In the genomic region with DNA sequence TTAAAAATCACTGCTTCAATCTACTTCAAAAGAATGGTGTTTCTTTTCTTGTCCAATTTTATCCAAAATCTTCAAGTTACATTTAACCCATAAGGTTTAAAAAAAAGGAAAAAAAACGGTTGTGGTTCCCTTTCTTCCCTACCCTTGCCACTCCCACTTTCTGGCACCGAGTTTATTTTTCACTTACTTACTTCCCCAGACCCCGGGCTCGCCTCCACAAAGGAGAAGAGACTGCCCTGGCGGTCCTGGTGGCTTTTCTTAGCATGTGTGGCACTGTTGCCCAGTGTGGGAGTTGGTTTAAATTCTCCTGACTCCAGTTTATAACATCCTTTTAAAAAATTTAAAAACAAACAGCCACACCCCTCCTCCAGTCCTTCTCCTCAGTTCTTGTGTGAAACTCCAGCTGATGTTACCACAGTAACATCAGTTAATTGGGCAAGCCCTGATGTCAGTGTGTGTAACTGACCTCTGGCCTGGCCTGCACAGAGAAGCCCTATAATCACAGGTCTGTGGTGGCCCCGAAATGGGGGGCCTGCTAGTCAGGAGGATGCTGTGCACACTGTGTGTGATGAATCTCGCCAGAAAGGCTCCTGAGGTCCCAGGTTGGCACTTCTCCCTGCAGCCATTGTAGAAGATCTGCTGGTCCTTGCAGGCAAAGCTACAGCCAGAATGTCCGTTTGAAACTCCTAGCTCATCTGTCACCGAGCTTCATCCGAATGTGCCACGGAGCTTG, we compare ENCODE assay signal across 11 cellular contexts. TPM values are rescaled to one million over a fixed set of nuclear protein-coding genes. Genes with fewer than 3 reads are reported as not detected.
DNase-seq lines count a peak whose midpoint lies in the region; ATAC-seq, FAIRE-seq and TF ChIP-seq lines count a peak whose summit lies in the region.
"Had no signal": no experiment of that assay in that cellular context is flagged by ENCODE, and none has a peak within 500 bp of the region (broad histone marks: within the 10 kb centered on the region; RNA-seq: fewer than 3 reads in every experiment).

No MANE protein-coding gene starts in this region.

- H3K9me3 ChIP-seq in A673 (ENCODE audit: low read depth, low read length, poor library complexity, severe bottlenecking) (no peaks in the 10 kb centered on the region), HepG2 (ENCODE audit: low read length) (no peaks in the 10 kb centered on the region), prostate gland (no peaks in the 10 kb centered on the region)
- H3K9me3 ChIP-seq: psoas muscle had no signal

- no peak for TF ChIP-seq RAD21 in HepG2 (CRISPR knock-in tag; IDR thresholded peaks at IDR 0.05)

- no peak for ATAC-seq in activated CD8-positive, alpha-beta T cell treated with anti-CD3 and anti-CD28 coated beads, Interleukin-2, amount 10 ng/mL, durations not matched to agents 7 days and 5 days
- ATAC-seq in HepG2 (no peak), left ventricle myocardium superior (no peak)
- ATAC-seq: psoas muscle had no signal

- no peak overlapping the region for H3K4me2 ChIP-seq in HepG2 (ENCODE audit: low read depth, low read length)
- H3K4me2 ChIP-seq: KMS-11 had no signal

- H3K36me3 Mint-ChIP-seq in HFFc6 (ENCODE audit: low read depth): no peaks in the 10 kb centered on the region
- H3K36me3 Mint-ChIP-seq in activated CD8-positive, alpha-beta T cell treated with anti-CD3 and anti-CD28 coated beads, Interleukin-2, amount 10 ng/mL, durations not matched to agents 7 days and 5 days (ENCODE audit: low read depth): peaks cover 35% of the 10 kb centered on the region

- peaks cover 27% of the 10 kb centered on the region for H4K20me1 ChIP-seq in HepG2 (ENCODE audit: insufficient read depth, low read length)

- H3K9me3 Mint-ChIP-seq in HFFc6: no peaks in the 10 kb centered on the region; the same call in 1 of the 2 replicates
- H3K9me3 Mint-ChIP-seq in activated CD8-positive, alpha-beta T cell treated with anti-CD3 and anti-CD28 coated beads, Interleukin-2, amount 10 ng/mL, durations not matched to agents 7 days and 5 days (ENCODE audit: insufficient read depth): no peaks in the 10 kb centered on the region

- H3K4me3 ChIP-seq in A673 (ENCODE audit: low read depth, low read length, poor library complexity, severe bottlenecking): no peak overlapping the region
- H3K4me3 ChIP-seq in HepG2 (replicated peaks in 1 of 3; ENCODE audit: insufficient read depth in 1 of 3, low read depth in 2 of 3, low read length in 3 of 3): no peak overlapping the region
- no peak overlapping the region for H3K4me3 ChIP-seq in prostate gland
- H3K4me3 ChIP-seq: psoas muscle had no signal

- CTCF ChIA-PET in A673 (lab: Charles Lee): no interaction called here
- CTCF ChIA-PET in activated CD8-positive, alpha-beta T cell treated with anti-CD3 and anti-CD28 coated beads, Interleukin-2, amount 10 ng/mL, durations not matched to agents 7 days and 5 days (lab: Charles Lee): interaction anchor here (0.6 to 1.0 kb wide), 2 partner anchors 25 to 749 kb away, joined by 3 to 4 read pairs; no protein-coding TSS in a partner anchor
- CTCF ChIA-PET in HepG2 (lab: Yijun Ruan, JAX; ENCODE audit: low intra/inter-chr PET ratio, low total read pairs): no interaction called here

- DNase-seq in A673 (ENCODE audit: low spot score) (no peak), HFFc6 (no peak), HepG2 (ENCODE audit: low spot score) (no peak), prostate gland (ENCODE audit: low spot score) (no peak), cortex of kidney (lab: John Stamatoyannopoulos, UW) (no peak), 8988T (no peak), left ventricle myocardium superior (no peak)
- no peak for DNase-seq in activated CD8-positive, alpha-beta T cell treated with anti-CD3 and anti-CD28 coated beads, Interleukin-2, amount 10 ng/mL, durations not matched to agents 7 days and 5 days
- DNase-seq: NCI-H524 treated with DMSO at 0.1 percent for 48 hours, psoas muscle had no signal

- H3K27me3 ChIP-seq in A673 (replicated peaks; ENCODE audit: insufficient read depth, low read depth, low read length, poor library complexity): no peaks in the 10 kb centered on the region
- H3K27me3 ChIP-seq in HepG2 (ENCODE audit: control insufficient read depth in 1 of 2, insufficient read depth in 2 of 2, low read length in 2 of 2): no peaks in the 10 kb centered on the region
- no peaks in the 10 kb centered on the region for H3K27me3 ChIP-seq in prostate gland (replicated peaks; ENCODE audit: insufficient read depth)

- no peak overlapping the region for H2AFZ ChIP-seq in HepG2 (ENCODE audit: low read length)

- WGBS in HepG2 (ENCODE audit: low lambda C conversion rate): 90% methylated on average over 9 of the region's 11 CpGs
- WGBS in prostate gland: 64% methylated on average over 11 of the region's 11 CpGs

- H3K27ac Mint-ChIP-seq in HFFc6: peak overlapping the region; percentile 59; the same call in 1 of the 2 replicates
- H3K27ac Mint-ChIP-seq in activated CD8-positive, alpha-beta T cell treated with anti-CD3 and anti-CD28 coated beads, Interleukin-2, amount 10 ng/mL, durations not matched to agents 7 days and 5 days: peak overlapping the region; percentile 24

- H3K4me1 ChIP-seq in A673 (ENCODE audit: insufficient read depth, low read length, poor library complexity, severe bottlenecking) (peaks cover 7% of the 10 kb centered on the region), HepG2 (ENCODE audit: insufficient read depth, low read length) (no peaks in the 10 kb centered on the region), prostate gland (replicated peaks) (peaks cover 11% of the 10 kb centered on the region)

- no peak for FAIRE-seq in HepG2 (lab: Jason Lieb, UNC)

- BruUV-seq in A673 (replicated peaks; lab: Mats Ljungman, UMichigan): TSS peak; percentile 28
- no TSS peak for BruUV-seq in HepG2 (replicated peaks; lab: Mats Ljungman, UMichigan)

- H3K4me1 Mint-ChIP-seq in HFFc6 (ENCODE audit: low read depth): peaks cover 22% of the 10 kb centered on the region
- peaks cover 14% of the 10 kb centered on the region for H3K4me1 Mint-ChIP-seq in activated CD8-positive, alpha-beta T cell treated with anti-CD3 and anti-CD28 coated beads, Interleukin-2, amount 10 ng/mL, durations not matched to agents 7 days and 5 days (ENCODE audit: low read depth)

- peaks cover 16% of the 10 kb centered on the region for H3K27me3 Mint-ChIP-seq in HFFc6 (ENCODE audit: insufficient read depth)
- H3K27me3 Mint-ChIP-seq in activated CD8-positive, alpha-beta T cell treated with anti-CD3 and anti-CD28 coated beads, Interleukin-2, amount 10 ng/mL, durations not matched to agents 7 days and 5 days (ENCODE audit: low read depth): no peaks in the 10 kb centered on the region

- intact Hi-C loops in A673 (cut with micrococcal nuclease; ENCODE audit: unreplicated experiment): no loop called here
- intact Hi-C loops in HepG2 (cut with micrococcal nuclease; ENCODE audit: unreplicated experiment): no loop called here
- intact Hi-C loops in prostate gland (cut with DNase I): no loop called here
- intact Hi-C loops in left ventricle myocardium superior (cut with micrococcal nuclease): no loop called here

- peaks cover 12% of the 10 kb centered on the region for H3K79me2 ChIP-seq in HepG2 (ENCODE audit: insufficient read depth, low read length)

- TF ChIP-seq EP300 in HepG2 (IDR thresholded peaks at IDR 0.05; ENCODE audit: low read depth in 2 of 2, low read length in 2 of 2) (no peak), HepG2 (CRISPR knock-in tag; IDR thresholded peaks at IDR 0.05; ENCODE audit: borderline replicate concordance) (no peak)

- POLR2A ChIA-PET in A673 (lab: Charles Lee; ENCODE audit: low non-redundant PET): no interaction called here
- POLR2A ChIA-PET in activated CD8-positive, alpha-beta T cell treated with anti-CD3 and anti-CD28 coated beads, Interleukin-2, amount 10 ng/mL, durations not matched to agents 7 days and 5 days (lab: Charles Lee): no interaction called here
- POLR2A ChIA-PET in HepG2 (lab: Yijun Ruan, JAX): no interaction called here

- TF ChIP-seq CTCF in A673 (conservative IDR thresholded peaks at IDR 0.05; ENCODE audit: low read depth, low read length) (no peak), HFFc6 (IDR thresholded peaks at IDR 0.05) (no peak), HepG2 (CRISPR knock-in tag; IDR thresholded peaks at IDR 0.05) (no peak), prostate gland (IDR thresholded peaks at IDR 0.05) (no peak)

- no peak overlapping the region for H3K9ac ChIP-seq in HepG2 (ENCODE audit: insufficient read depth, low read depth, low read length)
- H3K9ac ChIP-seq: KMS-11 had no signal

- H3K4me3 Mint-ChIP-seq in HFFc6: no peak overlapping the region
- H3K4me3 Mint-ChIP-seq in activated CD8-positive, alpha-beta T cell treated with anti-CD3 and anti-CD28 coated beads, Interleukin-2, amount 10 ng/mL, durations not matched to agents 7 days and 5 days: no peak overlapping the region

- no peak for TF ChIP-seq POLR2A in HepG2 (IDR thresholded peaks at IDR 0.05; ENCODE audit: insufficient read depth in 1 of 2, low read depth in 2 of 2, low read length in 2 of 2)
- no peak for TF ChIP-seq POLR2A in prostate gland (IDR thresholded peaks at IDR 0.05)

- in situ Hi-C loops in HepG2 (cut with HindIII; ENCODE audit: extremely low pct_ligation_motif_present, low pct_unique_long_range_greater_than_20kb): no loop called here

- H3K36me3 ChIP-seq in A673 (ENCODE audit: insufficient read depth, low read length, poor library complexity, severe bottlenecking) (peaks cover 8% of the 10 kb centered on the region), HepG2 (replicated peaks in 1 of 2; ENCODE audit: control insufficient read depth in 1 of 2, insufficient read depth in 2 of 2, low read length in 2 of 2) (peaks cover 0 to 51% of the 10 kb centered on the region in 2 experiments; a peak in 4 of 5 replicates), prostate gland (no peaks in the 10 kb centered on the region)

- no peak overlapping the region for H3K27ac ChIP-seq in A673 (ENCODE audit: low read depth, low read length, poor library complexity, severe bottlenecking)
- no peak overlapping the region for H3K27ac ChIP-seq in HepG2 (ENCODE audit: extremely low read length, insufficient read depth, low read length)
- no peak overlapping the region for H3K27ac ChIP-seq in prostate gland
- H3K27ac ChIP-seq: KMS-11, psoas muscle had no signal

RNA-seq across cellular contexts. Expression of a gene that starts 7.8 kb away (rescaled TPM):
- total RNA-seq in A673 (2021) (33.8 and 37.0 TPM in 2 replicates), HepG2 (2016; rRNA removed; fragmentation: Illumina TruSeq; extraction: Trizol) (27.0 and 32.0 TPM in 2 replicates), prostate gland (10 to 100 TPM; 44.9 to 74.1 TPM), left ventricle myocardium superior (4.9 TPM)
- total RNA-seq in HFFc6 (2021; fragmentation: NEBNext Ultra II Directional; extraction: Animal tissue kit (Norgen Biotek cat#: 25700)): 10 to 100 TPM; 18.6 to 29.5 (median 20.0) TPM
- 10 to 100 TPM; 46.7 to 47.1 TPM for total RNA-seq in activated CD8-positive, alpha-beta T cell treated with anti-CD3 and anti-CD28 coated beads, Interleukin-2, amount 10 ng/mL, durations not matched to agents 7 days and 5 days
- 18.2 and 18.6 TPM in 2 replicates for total RNA-seq in HepG2 (2016; cell fraction: cytosol; rRNA removed; fragmentation: Illumina TruSeq; extraction: Trizol; ENCODE audit: low read depth)
- total RNA-seq in HepG2 (2016; cell fraction: insoluble cytoplasmic fraction; rRNA removed; fragmentation: Illumina TruSeq; extraction: Trizol): 28.2 and 30.6 TPM in 2 replicates
- 30.4 and 39.2 TPM in 2 replicates for total RNA-seq in HepG2 (2016; cell fraction: membrane; rRNA removed; fragmentation: Illumina TruSeq; extraction: Trizol)
- total RNA-seq in HepG2 (2016; cell fraction: nucleus; rRNA removed; fragmentation: Illumina TruSeq; extraction: Trizol): 14.3 and 16.0 TPM in 2 replicates
- 15.3 and 19.9 TPM in 2 replicates for polyA plus RNA-seq in HepG2 (2011; rRNA removed)
- 15.7 and 30.3 TPM in 2 replicates for polyA plus RNA-seq in HepG2 (2011; cell fraction: cytosol; rRNA removed)
- polyA plus RNA-seq in HepG2 (2011; cell fraction: nucleus; rRNA removed): 42.4 and 43.1 TPM in 2 replicates
- polyA plus RNA-seq in HepG2 (2012): 10.8 and 14.7 TPM in 2 replicates
- polyA plus RNA-seq in HepG2 (2016; cell fraction: cytosol; fragmentation: Illumina TruSeq; extraction: Trizol; ENCODE audit: low read depth): 20.1 and 25.1 TPM in 2 replicates
- 30.6 and 33.5 TPM in 2 replicates for polyA plus RNA-seq in HepG2 (2016; cell fraction: insoluble cytoplasmic fraction; fragmentation: Illumina TruSeq; extraction: Trizol; ENCODE audit: low read depth)
- polyA plus RNA-seq in HepG2 (2016; cell fraction: membrane; fragmentation: Illumina TruSeq; extraction: Trizol; ENCODE audit: low read depth): 32.1 and 32.9 TPM in 2 replicates
- 31.4 and 34.1 TPM in 2 replicates for polyA plus RNA-seq in HepG2 (2016; cell fraction: nucleus; fragmentation: Illumina TruSeq; extraction: Trizol; ENCODE audit: insufficient read depth, low read depth)
- polyA minus RNA-seq in HepG2 (2011; rRNA and poly(A)+ RNA removed; ENCODE audit: low replicate concordance): 24.6 and 29.4 TPM in 2 replicates
- 8.5 and 10.8 TPM in 2 replicates for polyA minus RNA-seq in HepG2 (2011; cell fraction: cytosol; rRNA and poly(A)+ RNA removed)
- 11.7 and 13.1 TPM in 2 replicates for polyA minus RNA-seq in HepG2 (2011; cell fraction: nucleus; rRNA and poly(A)+ RNA removed)

RNA-seq across cellular contexts. Expression of a gene that starts 10.5 kb away (rescaled TPM):
- 1.3 and 2.3 TPM in 2 replicates for total RNA-seq in A673 (2021)
- total RNA-seq in HFFc6 (2021; fragmentation: NEBNext Ultra II Directional; extraction: Animal tissue kit (Norgen Biotek cat#: 25700)): under 1 TPM; 0.16 to 0.33 (median 0.23) TPM
- 1 to 10 TPM in 1 of 2 experiments, under 1 TPM in 1; 0.66 to 1.6 TPM for total RNA-seq in activated CD8-positive, alpha-beta T cell treated with anti-CD3 and anti-CD28 coated beads, Interleukin-2, amount 10 ng/mL, durations not matched to agents 7 days and 5 days
- total RNA-seq in HepG2 (2016; rRNA removed; fragmentation: Illumina TruSeq; extraction: Trizol): 0.33 TPM in 1 of 2 replicates, not detected in the other
- total RNA-seq in HepG2 (2016; cell fraction: cytosol; rRNA removed; fragmentation: Illumina TruSeq; extraction: Trizol; ENCODE audit: low read depth): 0.09 TPM in 1 of 2 replicates, not detected in the other
- total RNA-seq in HepG2 (2016; cell fraction: insoluble cytoplasmic fraction; rRNA removed; fragmentation: Illumina TruSeq; extraction: Trizol): 0.13 and 0.15 TPM in 2 replicates
- total RNA-seq in HepG2 (2016; cell fraction: membrane; rRNA removed; fragmentation: Illumina TruSeq; extraction: Trizol): 0.28 TPM in 1 of 2 replicates, not detected in the other
- 0.19 and 0.28 TPM in 2 replicates for total RNA-seq in HepG2 (2016; cell fraction: nucleus; rRNA removed; fragmentation: Illumina TruSeq; extraction: Trizol)
- 0.05 and 0.15 TPM in 2 replicates for polyA plus RNA-seq in HepG2 (2011; rRNA removed)
- polyA plus RNA-seq in HepG2 (2011; cell fraction: cytosol; rRNA removed): 0.04 and 0.13 TPM in 2 replicates
- polyA plus RNA-seq in HepG2 (2011; cell fraction: nucleus; rRNA removed): 0.78 and 0.79 TPM in 2 replicates
- 0.05 and 0.15 TPM in 2 replicates for polyA plus RNA-seq in HepG2 (2012)
- polyA plus RNA-seq in HepG2 (2016; cell fraction: cytosol; fragmentation: Illumina TruSeq; extraction: Trizol; ENCODE audit: low read depth): 0.05 and 0.07 TPM in 2 replicates
- polyA plus RNA-seq in HepG2 (2016; cell fraction: insoluble cytoplasmic fraction; fragmentation: Illumina TruSeq; extraction: Trizol; ENCODE audit: low read depth): 0.17 TPM in 1 of 2 replicates, not detected in the other
- polyA plus RNA-seq in HepG2 (2016; cell fraction: membrane; fragmentation: Illumina TruSeq; extraction: Trizol; ENCODE audit: low read depth): 0.16 TPM in 1 of 2 replicates, not detected in the other
- 0.64 and 0.97 TPM in 2 replicates for polyA plus RNA-seq in HepG2 (2016; cell fraction: nucleus; fragmentation: Illumina TruSeq; extraction: Trizol; ENCODE audit: insufficient read depth, low read depth)
- 0.07 and 0.12 TPM in 2 replicates for polyA minus RNA-seq in HepG2 (2011; rRNA and poly(A)+ RNA removed; ENCODE audit: low replicate concordance)
- not detected in 2 replicates for polyA minus RNA-seq in HepG2 (2011; cell fraction: cytosol; rRNA and poly(A)+ RNA removed)
- polyA minus RNA-seq in HepG2 (2011; cell fraction: nucleus; rRNA and poly(A)+ RNA removed): 0.39 and 0.50 TPM in 2 replicates
- 1 to 10 TPM in 1 of 2 donors, under 1 TPM in 1; 0.27 to 3.1 TPM for total RNA-seq in prostate gland
- total RNA-seq in left ventricle myocardium superior: not detected

RNA-seq across cellular contexts. Expression of a gene that starts 20.0 kb away (rescaled TPM):
- total RNA-seq in A673 (2021): 50.1 and 55.3 TPM in 2 replicates
- total RNA-seq in HFFc6 (2021; fragmentation: NEBNext Ultra II Directional; extraction: Animal tissue kit (Norgen Biotek cat#: 25700)): 10 to 100 TPM; 49.1 to 63.5 (median 55.6) TPM
- total RNA-seq in activated CD8-positive, alpha-beta T cell treated with anti-CD3 and anti-CD28 coated beads, Interleukin-2, amount 10 ng/mL, durations not matched to agents 7 days and 5 days: 10 to 100 TPM; 85.9 to 86.4 TPM
- total RNA-seq in HepG2 (2016; rRNA removed; fragmentation: Illumina TruSeq; extraction: Trizol): 39.7 and 57.4 TPM in 2 replicates
- 33.2 and 40.3 TPM in 2 replicates for total RNA-seq in HepG2 (2016; cell fraction: cytosol; rRNA removed; fragmentation: Illumina TruSeq; extraction: Trizol; ENCODE audit: low read depth)
- 40.0 and 62.7 TPM in 2 replicates for total RNA-seq in HepG2 (2016; cell fraction: insoluble cytoplasmic fraction; rRNA removed; fragmentation: Illumina TruSeq; extraction: Trizol)
- 45.7 and 54.6 TPM in 2 replicates for total RNA-seq in HepG2 (2016; cell fraction: membrane; rRNA removed; fragmentation: Illumina TruSeq; extraction: Trizol)
- 34.2 and 40.4 TPM in 2 replicates for total RNA-seq in HepG2 (2016; cell fraction: nucleus; rRNA removed; fragmentation: Illumina TruSeq; extraction: Trizol)
- polyA plus RNA-seq in HepG2 (2011; rRNA removed): 16.6 and 18.0 TPM in 2 replicates
- 15.2 and 26.9 TPM in 2 replicates for polyA plus RNA-seq in HepG2 (2011; cell fraction: cytosol; rRNA removed)
- 10.9 and 11.0 TPM in 2 replicates for polyA plus RNA-seq in HepG2 (2011; cell fraction: nucleus; rRNA removed)
- 13.3 and 21.0 TPM in 2 replicates for polyA plus RNA-seq in HepG2 (2012)
- 42.3 and 50.0 TPM in 2 replicates for polyA plus RNA-seq in HepG2 (2016; cell fraction: cytosol; fragmentation: Illumina TruSeq; extraction: Trizol; ENCODE audit: low read depth)
- polyA plus RNA-seq in HepG2 (2016; cell fraction: insoluble cytoplasmic fraction; fragmentation: Illumina TruSeq; extraction: Trizol; ENCODE audit: low read depth): 46.2 TPM in 2 replicates
- 43.9 and 48.5 TPM in 2 replicates for polyA plus RNA-seq in HepG2 (2016; cell fraction: membrane; fragmentation: Illumina TruSeq; extraction: Trizol; ENCODE audit: low read depth)
- 73.9 and 89.3 TPM in 2 replicates for polyA plus RNA-seq in HepG2 (2016; cell fraction: nucleus; fragmentation: Illumina TruSeq; extraction: Trizol; ENCODE audit: insufficient read depth, low read depth)
- polyA minus RNA-seq in HepG2 (2011; rRNA and poly(A)+ RNA removed; ENCODE audit: low replicate concordance): 24.5 and 32.2 TPM in 2 replicates
- 8.3 and 14.1 TPM in 2 replicates for polyA minus RNA-seq in HepG2 (2011; cell fraction: cytosol; rRNA and poly(A)+ RNA removed)
- 2.6 and 5.5 TPM in 2 replicates for polyA minus RNA-seq in HepG2 (2011; cell fraction: nucleus; rRNA and poly(A)+ RNA removed)
- total RNA-seq in prostate gland: 10 to 100 TPM; 30.5 to 87.2 TPM
- 17.9 TPM for total RNA-seq in left ventricle myocardium superior

RNA-seq across cellular contexts. Expression of a gene that starts 43.8 kb away (rescaled TPM):
- total RNA-seq in A673 (2021) (46.8 and 49.3 TPM in 2 replicates), HepG2 (2016; rRNA removed; fragmentation: Illumina TruSeq; extraction: Trizol) (31.6 and 31.9 TPM in 2 replicates), prostate gland (10 to 100 TPM; 45.4 to 63.2 TPM), left ventricle myocardium superior (25.7 TPM)
- 10 to 100 TPM; 34.9 to 42.2 (median 39.4) TPM for total RNA-seq in HFFc6 (2021; fragmentation: NEBNext Ultra II Directional; extraction: Animal tissue kit (Norgen Biotek cat#: 25700))
- total RNA-seq in activated CD8-positive, alpha-beta T cell treated with anti-CD3 and anti-CD28 coated beads, Interleukin-2, amount 10 ng/mL, durations not matched to agents 7 days and 5 days: 10 to 100 TPM; 66.0 to 72.1 TPM
- 9.2 and 10.5 TPM in 2 replicates for total RNA-seq in HepG2 (2016; cell fraction: cytosol; rRNA removed; fragmentation: Illumina TruSeq; extraction: Trizol; ENCODE audit: low read depth)
- total RNA-seq in HepG2 (2016; cell fraction: insoluble cytoplasmic fraction; rRNA removed; fragmentation: Illumina TruSeq; extraction: Trizol): 23.6 and 33.0 TPM in 2 replicates
- total RNA-seq in HepG2 (2016; cell fraction: membrane; rRNA removed; fragmentation: Illumina TruSeq; extraction: Trizol): 9.1 and 9.4 TPM in 2 replicates
- total RNA-seq in HepG2 (2016; cell fraction: nucleus; rRNA removed; fragmentation: Illumina TruSeq; extraction: Trizol): 42.7 and 45.7 TPM in 2 replicates
- 56.1 and 59.4 TPM in 2 replicates for polyA plus RNA-seq in HepG2 (2011; rRNA removed)
- polyA plus RNA-seq in HepG2 (2011; cell fraction: cytosol; rRNA removed): 22.8 and 28.5 TPM in 2 replicates
- polyA plus RNA-seq in HepG2 (2011; cell fraction: nucleus; rRNA removed): 197 and 240 TPM in 2 replicates
- 26.0 and 29.4 TPM in 2 replicates for polyA plus RNA-seq in HepG2 (2012)
- 2.5 and 3.3 TPM in 2 replicates for polyA plus RNA-seq in HepG2 (2016; cell fraction: cytosol; fragmentation: Illumina TruSeq; extraction: Trizol; ENCODE audit: low read depth)
- polyA plus RNA-seq in HepG2 (2016; cell fraction: insoluble cytoplasmic fraction; fragmentation: Illumina TruSeq; extraction: Trizol; ENCODE audit: low read depth): 30.7 and 39.2 TPM in 2 replicates
- polyA plus RNA-seq in HepG2 (2016; cell fraction: membrane; fragmentation: Illumina TruSeq; extraction: Trizol; ENCODE audit: low read depth): 6.2 and 7.6 TPM in 2 replicates
- polyA plus RNA-seq in HepG2 (2016; cell fraction: nucleus; fragmentation: Illumina TruSeq; extraction: Trizol; ENCODE audit: insufficient read depth, low read depth): 66.3 and 80.1 TPM in 2 replicates
- 22.5 and 39.0 TPM in 2 replicates for polyA minus RNA-seq in HepG2 (2011; rRNA and poly(A)+ RNA removed; ENCODE audit: low replicate concordance)
- 15.4 and 16.6 TPM in 2 replicates for polyA minus RNA-seq in HepG2 (2011; cell fraction: cytosol; rRNA and poly(A)+ RNA removed)
- 108 and 114 TPM in 2 replicates for polyA minus RNA-seq in HepG2 (2011; cell fraction: nucleus; rRNA and poly(A)+ RNA removed)

RNA-seq across cellular contexts. Expression of a gene that starts 54.5 kb away (rescaled TPM):
- total RNA-seq in A673 (2021) (111 and 118 TPM in 2 replicates), HepG2 (2016; rRNA removed; fragmentation: Illumina TruSeq; extraction: Trizol) (58.1 and 74.0 TPM in 2 replicates), prostate gland (10 to 100 TPM; 61.7 to 78.1 TPM), left ventricle myocardium superior (51.6 TPM)
- 10 to 100 TPM; 82.7 to 93.3 (median 88.7) TPM for total RNA-seq in HFFc6 (2021; fragmentation: NEBNext Ultra II Directional; extraction: Animal tissue kit (Norgen Biotek cat#: 25700))
- total RNA-seq in activated CD8-positive, alpha-beta T cell treated with anti-CD3 and anti-CD28 coated beads, Interleukin-2, amount 10 ng/mL, durations not matched to agents 7 days and 5 days: 10 to 100 TPM; 65.3 to 69.6 TPM
- total RNA-seq in HepG2 (2016; cell fraction: cytosol; rRNA removed; fragmentation: Illumina TruSeq; extraction: Trizol; ENCODE audit: low read depth): 18.9 and 21.0 TPM in 2 replicates
- total RNA-seq in HepG2 (2016; cell fraction: insoluble cytoplasmic fraction; rRNA removed; fragmentation: Illumina TruSeq; extraction: Trizol): 54.7 and 71.2 TPM in 2 replicates
- 28.3 and 30.3 TPM in 2 replicates for total RNA-seq in HepG2 (2016; cell fraction: membrane; rRNA removed; fragmentation: Illumina TruSeq; extraction: Trizol)
- 19.5 and 20.6 TPM in 2 replicates for total RNA-seq in HepG2 (2016; cell fraction: nucleus; rRNA removed; fragmentation: Illumina TruSeq; extraction: Trizol)
- polyA plus RNA-seq in HepG2 (2011; rRNA removed): 28.4 and 30.2 TPM in 2 replicates
- polyA plus RNA-seq in HepG2 (2011; cell fraction: cytosol; rRNA removed): 23.5 and 29.7 TPM in 2 replicates
- polyA plus RNA-seq in HepG2 (2011; cell fraction: nucleus; rRNA removed): 6.3 and 8.9 TPM in 2 replicates
- 34.6 and 41.4 TPM in 2 replicates for polyA plus RNA-seq in HepG2 (2012)
- polyA plus RNA-seq in HepG2 (2016; cell fraction: cytosol; fragmentation: Illumina TruSeq; extraction: Trizol; ENCODE audit: low read depth): 22.0 and 22.8 TPM in 2 replicates
- polyA plus RNA-seq in HepG2 (2016; cell fraction: insoluble cytoplasmic fraction; fragmentation: Illumina TruSeq; extraction: Trizol; ENCODE audit: low read depth): 108 and 112 TPM in 2 replicates
- polyA plus RNA-seq in HepG2 (2016; cell fraction: membrane; fragmentation: Illumina TruSeq; extraction: Trizol; ENCODE audit: low read depth): 30.8 and 30.9 TPM in 2 replicates
- 38.8 and 39.3 TPM in 2 replicates for polyA plus RNA-seq in HepG2 (2016; cell fraction: nucleus; fragmentation: Illumina TruSeq; extraction: Trizol; ENCODE audit: insufficient read depth, low read depth)
- polyA minus RNA-seq in HepG2 (2011; rRNA and poly(A)+ RNA removed; ENCODE audit: low replicate concordance): 22.7 and 33.2 TPM in 2 replicates
- polyA minus RNA-seq in HepG2 (2011; cell fraction: cytosol; rRNA and poly(A)+ RNA removed): 16.1 and 16.5 TPM in 2 replicates
- polyA minus RNA-seq in HepG2 (2011; cell fraction: nucleus; rRNA and poly(A)+ RNA removed): 8.5 and 11.7 TPM in 2 replicates
